In genomic region chr2:204325468-204325867, GRCh38 we compare ENCODE assay signal across 1 cellular context.
TF ChIP-seq lines count a peak whose summit lies in the region.

No MANE protein-coding gene starts in this region.

TF ChIP-seq in HepG2, 621 proteins besides CTCF, POLR2A, EP300 and RAD21 (continued from another document):
- TF ChIP-seq SOX5 (CRISPR knock-in tag; IDR thresholded peaks at IDR 0.05; ENCODE audit: borderline replicate concordance) (peak; percentile 32; the same call in 1 of the 2 replicates), RXRB (CRISPR knock-in tag; IDR thresholded peaks at IDR 0.05; ENCODE audit: borderline replicate concordance) (peak; percentile 30; the same call in 1 of the 2 replicates), HIVEP1 (CRISPR knock-in tag; IDR thresholded peaks at IDR 0.05) (no peak), SP140L (CRISPR knock-in tag; IDR thresholded peaks at IDR 0.05; ENCODE audit: borderline replicate concordance) (0 out of 2 replicates have a peak, but pooled peaks have one; percentile 73), NFE2L2 (IDR thresholded peaks at IDR 0.05; ENCODE audit: low read length) (peak; percentile 44; the same call in 1 of the 2 replicates), EHMT2 (IDR thresholded peaks at IDR 0.05; ENCODE audit: borderline replicate concordance, low read depth, low read length) (no peak), ZNF761 (CRISPR knock-in tag; conservative IDR thresholded peaks at IDR 0.05) (0 out of 2 replicates have a peak, but pooled peaks have one; percentile 34), HNF1B (CRISPR knock-in tag; IDR thresholded peaks at IDR 0.05) (peak; percentile 73), ARNT2 (CRISPR knock-in tag; IDR thresholded peaks at IDR 0.05; ENCODE audit: low read depth) (0 out of 2 replicates have a peak, but pooled peaks have one; percentile 34), ZNF556 (CRISPR knock-in tag; IDR thresholded peaks at IDR 0.05; ENCODE audit: borderline replicate concordance) (0 out of 2 replicates have a peak, but pooled peaks have one; percentile 28), ZNF777 (CRISPR knock-in tag; IDR thresholded peaks at IDR 0.05) (no peak), ZGPAT (CRISPR knock-in tag; IDR thresholded peaks at IDR 0.05) (0 out of 2 replicates have a peak, but pooled peaks have one; percentile 19), RFXANK (CRISPR knock-in tag; IDR thresholded peaks at IDR 0.05) (no peak), MAZ (IDR thresholded peaks at IDR 0.05; ENCODE audit: borderline replicate concordance, low read depth, low read length) (no peak), MAZ (CRISPR knock-in tag; IDR thresholded peaks at IDR 0.05; ENCODE audit: low read depth) (no peak), STAG1 (CRISPR knock-in tag; IDR thresholded peaks at IDR 0.05) (peak; percentile 98), ZNF335 (CRISPR knock-in tag; IDR thresholded peaks at IDR 0.05) (no peak), JUND (CRISPR knock-in tag; IDR thresholded peaks at IDR 0.05) (0 out of 2 replicates have a peak, but pooled peaks have one; percentile 17), SOX6 (IDR thresholded peaks at IDR 0.05) (no peak), SOX6 (CRISPR knock-in tag; IDR thresholded peaks at IDR 0.05) (peak; percentile 44; the same call in 1 of the 2 replicates), SMC3 (IDR thresholded peaks at IDR 0.05; ENCODE audit: low read length) (peak; percentile 92), ZNF788 (CRISPR knock-in tag; IDR thresholded peaks at IDR 0.05; ENCODE audit: borderline replicate concordance) (no peak), SMAD3 (CRISPR knock-in tag; IDR thresholded peaks at IDR 0.05) (0 out of 2 replicates have a peak, but pooled peaks have one; percentile 46), ZNF839 (CRISPR knock-in tag; IDR thresholded peaks at IDR 0.05; ENCODE audit: borderline replicate concordance) (no peak), CEBPG (CRISPR knock-in tag; IDR thresholded peaks at IDR 0.05) (0 out of 2 replicates have a peak, but pooled peaks have one; percentile 26), CEBPB (IDR thresholded peaks at IDR 0.05; ENCODE audit: borderline replicate concordance, low read depth, low read length) (0 out of 2 replicates have a peak, but pooled peaks have one; percentile 26)
- TF ChIP-seq, protein P1, sequence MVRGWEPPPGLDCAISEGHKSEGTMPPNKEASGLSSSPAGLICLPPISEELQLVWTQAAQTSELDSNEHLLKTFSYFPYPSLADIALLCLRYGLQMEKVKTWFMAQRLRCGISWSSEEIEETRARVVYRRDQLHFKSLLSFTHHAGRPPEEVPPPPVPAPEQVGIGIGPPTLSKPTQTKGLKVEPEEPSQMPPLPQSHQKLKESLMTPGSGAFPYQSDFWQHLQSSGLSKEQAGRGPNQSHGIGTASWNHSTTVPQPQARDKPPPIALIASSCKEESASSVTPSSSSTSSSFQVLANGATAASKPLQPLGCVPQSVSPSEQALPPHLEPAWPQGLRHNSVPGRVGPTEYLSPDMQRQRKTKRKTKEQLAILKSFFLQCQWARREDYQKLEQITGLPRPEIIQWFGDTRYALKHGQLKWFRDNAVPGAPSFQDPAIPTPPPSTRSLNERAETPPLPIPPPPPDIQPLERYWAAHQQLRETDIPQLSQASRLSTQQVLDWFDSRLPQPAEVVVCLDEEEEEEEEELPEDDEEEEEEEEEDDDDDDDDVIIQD (CRISPR knock-in tag; IDR thresholded peaks at IDR 0.05; ENCODE audit: low read depth), result peak; percentile 68; the same call in 1 of the 2 replicates
- TF ChIP-seq, protein P2, sequence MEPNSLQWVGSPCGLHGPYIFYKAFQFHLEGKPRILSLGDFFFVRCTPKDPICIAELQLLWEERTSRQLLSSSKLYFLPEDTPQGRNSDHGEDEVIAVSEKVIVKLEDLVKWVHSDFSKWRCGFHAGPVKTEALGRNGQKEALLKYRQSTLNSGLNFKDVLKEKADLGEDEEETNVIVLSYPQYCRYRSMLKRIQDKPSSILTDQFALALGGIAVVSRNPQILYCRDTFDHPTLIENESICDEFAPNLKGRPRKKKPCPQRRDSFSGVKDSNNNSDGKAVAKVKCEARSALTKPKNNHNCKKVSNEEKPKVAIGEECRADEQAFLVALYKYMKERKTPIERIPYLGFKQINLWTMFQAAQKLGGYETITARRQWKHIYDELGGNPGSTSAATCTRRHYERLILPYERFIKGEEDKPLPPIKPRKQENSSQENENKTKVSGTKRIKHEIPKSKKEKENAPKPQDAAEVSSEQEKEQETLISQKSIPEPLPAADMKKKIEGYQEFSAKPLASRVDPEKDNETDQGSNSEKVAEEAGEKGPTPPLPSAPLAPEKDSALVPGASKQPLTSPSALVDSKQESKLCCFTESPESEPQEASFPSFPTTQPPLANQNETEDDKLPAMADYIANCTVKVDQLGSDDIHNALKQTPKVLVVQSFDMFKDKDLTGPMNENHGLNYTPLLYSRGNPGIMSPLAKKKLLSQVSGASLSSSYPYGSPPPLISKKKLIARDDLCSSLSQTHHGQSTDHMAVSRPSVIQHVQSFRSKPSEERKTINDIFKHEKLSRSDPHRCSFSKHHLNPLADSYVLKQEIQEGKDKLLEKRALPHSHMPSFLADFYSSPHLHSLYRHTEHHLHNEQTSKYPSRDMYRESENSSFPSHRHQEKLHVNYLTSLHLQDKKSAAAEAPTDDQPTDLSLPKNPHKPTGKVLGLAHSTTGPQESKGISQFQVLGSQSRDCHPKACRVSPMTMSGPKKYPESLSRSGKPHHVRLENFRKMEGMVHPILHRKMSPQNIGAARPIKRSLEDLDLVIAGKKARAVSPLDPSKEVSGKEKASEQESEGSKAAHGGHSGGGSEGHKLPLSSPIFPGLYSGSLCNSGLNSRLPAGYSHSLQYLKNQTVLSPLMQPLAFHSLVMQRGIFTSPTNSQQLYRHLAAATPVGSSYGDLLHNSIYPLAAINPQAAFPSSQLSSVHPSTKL (CRISPR knock-in tag; IDR thresholded peaks at IDR 0.05), result 0 out of 2 replicates have a peak, but pooled peaks have one; percentile 24
